In the genomic region with DNA sequence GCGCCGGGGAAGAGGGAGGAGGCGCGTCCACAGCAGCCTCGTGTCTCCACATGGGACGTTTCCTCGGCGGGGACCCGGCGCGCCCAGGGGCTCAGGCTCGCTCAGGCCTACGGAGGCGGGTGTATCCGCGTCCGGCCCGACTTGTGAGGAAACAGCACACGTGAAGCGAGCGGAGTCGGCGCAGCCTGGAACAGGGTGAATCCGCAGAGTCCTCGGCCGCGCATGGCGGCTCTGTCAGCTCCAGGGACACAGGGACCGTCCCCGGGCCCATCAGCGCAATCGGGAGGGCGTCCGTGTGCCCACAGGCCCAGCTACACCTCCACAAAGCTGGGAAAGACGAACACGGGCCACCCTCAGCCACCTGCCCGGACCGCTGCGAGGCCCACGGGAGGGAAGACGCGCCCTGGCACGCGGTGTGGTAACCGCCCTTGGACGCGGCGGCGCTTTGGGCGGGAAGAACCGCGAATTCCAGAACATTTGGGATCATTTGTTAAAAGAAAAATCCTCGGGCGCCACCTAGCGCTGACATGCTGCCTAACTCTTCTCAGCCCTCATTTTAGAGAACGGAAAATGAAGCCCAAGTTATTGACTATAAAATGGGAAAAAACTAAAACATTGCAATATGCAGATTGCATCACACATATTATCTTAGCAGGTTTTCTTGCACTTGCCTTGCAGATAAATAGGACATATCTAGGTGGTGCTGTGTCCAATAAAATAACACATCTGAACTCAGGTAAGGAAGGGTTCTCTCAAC, we compare ENCODE assay signal across 8 cellular contexts. TPM values are rescaled to one million over a fixed set of nuclear protein-coding genes. Genes with fewer than 3 reads are reported as not detected.
DNase-seq lines count a peak whose midpoint lies in the region; ATAC-seq and TF ChIP-seq lines count a peak whose summit lies in the region.

No MANE protein-coding gene starts in this region.

- H3K4me3 ChIP-seq in Panc1 (ENCODE audit: low read depth in 2 of 2, low read length in 2 of 2) (no peak overlapping the region), ovary (no peak overlapping the region)

- intact Hi-C loops in Panc1 (cut with micrococcal nuclease; ENCODE audit: unreplicated experiment) (loop anchor here (1.0 kb wide), 1 partner anchor 108 kb away; no protein-coding TSS in a partner anchor), ovary (cut with DNase I) (loop anchor here in 1 of 4 donors (10.0 kb wide), 1 partner anchor 392 kb away; no protein-coding TSS in a partner anchor)
- intact Hi-C loops in activated naive CD4-positive, alpha-beta T cell treated with anti-CD3 and anti-CD28 coated beads for 36 hours (cut with micrococcal nuclease) = loop anchor here (1.0 to 10.0 kb wide), 7 partner anchors 26 to 465 kb away; a partner anchor contains a TSS

- H3K36me3 ChIP-seq in Panc1 (ENCODE audit: control insufficient read depth, insufficient read depth, low read length) (no peaks in the 10 kb centered on the region), ovary (no peaks in the 10 kb centered on the region)

- H3K36me3 Mint-ChIP-seq in activated naive CD4-positive, alpha-beta T cell treated with anti-CD3 and anti-CD28 coated beads for 36 hours (ENCODE audit: low read depth) = no peaks in the 10 kb centered on the region
- no peaks in the 10 kb centered on the region for H3K36me3 Mint-ChIP-seq in type B pancreatic cell

- BruUV-seq in Panc1 (replicated peaks; lab: Mats Ljungman, UMichigan) = no TSS peak

- TF ChIP-seq EP300 in ovary (IDR thresholded peaks at IDR 0.05) = no peak

- POLR2A ChIA-PET in Panc1 (lab: Charles Lee) = no interaction called here

- H3K27me3 ChIP-seq in Panc1 (ENCODE audit: control insufficient read depth, insufficient read depth, low read length) (no peaks in the 10 kb centered on the region), ovary (no peaks in the 10 kb centered on the region)

- peak; percentile 14 for TF ChIP-seq POLR2A in ovary (IDR thresholded peaks at IDR 0.05)

- no peaks in the 10 kb centered on the region for H3K4me1 ChIP-seq in Panc1 (ENCODE audit: control insufficient read depth, insufficient read depth, low read length)
- H3K4me1 ChIP-seq in ovary (ENCODE audit: insufficient read depth) = peaks cover 2% of the 10 kb centered on the region

- peak; percentile 92 for TF ChIP-seq CTCF in Panc1 (IDR thresholded peaks at IDR 0.05)
- TF ChIP-seq CTCF in ovary (IDR thresholded peaks at IDR 0.05) = peak in 2 of 3 donors; percentile 32 to 67
- TF ChIP-seq CTCF in type B pancreatic cell (conservative IDR thresholded peaks at IDR 0.05) = peak; percentile 91

- CTCF ChIA-PET in Panc1 (lab: Charles Lee) = no interaction called here
- CTCF ChIA-PET in activated naive CD4-positive, alpha-beta T cell treated with anti-CD3 and anti-CD28 coated beads for 36 hours (lab: Charles Lee) = interaction anchor here (0.6 to 2.0 kb wide), 7 partner anchors 14 to 390 kb away, joined by 3 to 10 read pairs (median 3); no protein-coding TSS in a partner anchor

- peaks cover 5% of the 10 kb centered on the region for H3K4me1 Mint-ChIP-seq in activated naive CD4-positive, alpha-beta T cell treated with anti-CD3 and anti-CD28 coated beads for 36 hours (ENCODE audit: low read depth)
- peaks cover 6% of the 10 kb centered on the region for H3K4me1 Mint-ChIP-seq in type B pancreatic cell (ENCODE audit: unreplicated experiment)

- in situ Hi-C loops in Panc1 (cut with HindIII; ENCODE audit: low pct_unique_long_range_greater_than_20kb, low sequenced_read_pairs) = no loop called here

- peak overlapping the region; percentile 64 for H3K4me3 Mint-ChIP-seq in activated naive CD4-positive, alpha-beta T cell treated with anti-CD3 and anti-CD28 coated beads for 36 hours
- no peak overlapping the region for H3K4me3 Mint-ChIP-seq in type B pancreatic cell

- H3K9me3 Mint-ChIP-seq in activated naive CD4-positive, alpha-beta T cell treated with anti-CD3 and anti-CD28 coated beads for 36 hours = no peaks in the 10 kb centered on the region
- H3K9me3 Mint-ChIP-seq in type B pancreatic cell = no peaks in the 10 kb centered on the region

- no peaks in the 10 kb centered on the region for H3K27me3 Mint-ChIP-seq in activated naive CD4-positive, alpha-beta T cell treated with anti-CD3 and anti-CD28 coated beads for 36 hours (ENCODE audit: low read depth)
- peaks cover 3% of the 10 kb centered on the region for H3K27me3 Mint-ChIP-seq in type B pancreatic cell

- WGBS in ovary, 3 donors = 3 to 31% (median 15%) methylated on average over 24 to 56 of the region's 56 CpGs

- peak; percentile 56 for ATAC-seq in HG03432 (IDR thresholded peaks at IDR 0.05; ENCODE audit: unreplicated experiment)
- peak; percentile 85 for ATAC-seq in Panc1

- no peak overlapping the region for H3K27ac Mint-ChIP-seq in activated naive CD4-positive, alpha-beta T cell treated with anti-CD3 and anti-CD28 coated beads for 36 hours
- no peak overlapping the region for H3K27ac Mint-ChIP-seq in type B pancreatic cell

- peak; percentile 16 to 78 for DNase-seq in NCI-H187 (lab: John Stamatoyannopoulos, UW)
- no peak for DNase-seq in NCI-H187 treated with DMSO at 0.1 percent for 48 hours (lab: John Stamatoyannopoulos, UW)
- no peak for DNase-seq in Panc1 (ENCODE audit: low read depth, low spot score)
- DNase-seq in activated naive CD4-positive, alpha-beta T cell treated with anti-CD3 and anti-CD28 coated beads for 36 hours = peak; percentile 69
- DNase-seq in germinal center (ENCODE audit: low spot score) = peak; percentile 60
- DNase-seq in ovary = peak; percentile 52 to 86 (median 66)
- peak; percentile 77 for DNase-seq in type B pancreatic cell (ENCODE audit: extremely low spot score, unreplicated experiment)

- H3K9me3 ChIP-seq in Panc1 (ENCODE audit: control insufficient read depth, insufficient read depth, low read depth, low read length) (no peaks in the 10 kb centered on the region), ovary (no peaks in the 10 kb centered on the region)

- H3K27ac ChIP-seq in Panc1 (ENCODE audit: low read length) (no peak overlapping the region), ovary (no peak overlapping the region)

RNA-seq across cellular contexts. Expression of a gene that starts 40.4 kb away (rescaled TPM):
- total RNA-seq in Panc1 (2021; ENCODE audit: unreplicated experiment) = 49.6 TPM
- 56.4 TPM for polyA plus RNA-seq in Panc1 (2012; ENCODE audit: insufficient read length)
- total RNA-seq in activated naive CD4-positive, alpha-beta T cell treated with anti-CD3 and anti-CD28 coated beads for 36 hours = 10 to 100 TPM; 22.4 to 25.1 TPM
- 10 to 100 TPM; 27.5 to 48.5 (median 39.5) TPM for total RNA-seq in ovary
- polyA plus RNA-seq in ovary = 10 to 100 TPM; 44.7 to 46.8 TPM
- total RNA-seq in type B pancreatic cell (ENCODE audit: low replicate concordance) = 22.8 and 27.4 TPM in 2 replicates

Comparison
In these comparisons a context has a peak if more than half of its experiments do, and no peak if none do; other contexts are left out.
1. DNase-seq: peak in NCI-H187 (2 of 2), activated naive CD4-positive, alpha-beta T cell treated with anti-CD3 and anti-CD28 coated beads for 36 hours (single experiment), germinal center (single experiment), ovary (5 of 5) and type B pancreatic cell (single experiment); none in NCI-H187 treated with DMSO at 0.1 percent for 48 hours (single experiment) and Panc1 (single experiment).
2. Peak in every context shown above with its lines, with median percentiles within 50 percentile points of each other: CTCF ChIP-seq.